Comparison of ENCODE assay signal across 13 cellular contexts in genomic region chr17:32152130-32152529, GRCh38. TPM values are rescaled to one million over a fixed set of nuclear protein-coding genes. Genes with fewer than 3 reads are reported as not detected.
A peak's percentile ranks its signal among the peaks of the same experiment; 100 is the strongest.
DNase-seq lines count a peak whose midpoint lies in the region; ATAC-seq and TF ChIP-seq lines count a peak whose summit lies in the region.
"Had no signal": no experiment of that assay in that cellular context is flagged by ENCODE, and none has a peak within 500 bp of the region (broad histone marks: within the 10 kb centered on the region; RNA-seq: fewer than 3 reads in every experiment).

No MANE protein-coding gene starts in this region.

- H3K27me3 ChIP-seq in cardiac muscle cell (no peaks in the 10 kb centered on the region), neutrophil (no peaks in the 10 kb centered on the region)

- POLR2A ChIA-PET in RWPE1 (lab: Yijun Ruan, JAX; ENCODE audit: low non-redundant PET): no interaction called here

- CTCF ChIA-PET in RWPE1 (lab: Yijun Ruan, JAX): interaction anchor here (1.5 kb wide), 1 partner anchor 9 kb away, joined by 4 read pairs; no protein-coding TSS in a partner anchor

- H3K27ac ChIP-seq in cardiac muscle cell: peak overlapping the region; percentile 57
- H3K27ac ChIP-seq in neutrophil: peak overlapping the region; percentile 74
- H3K27ac ChIP-seq in RWPE1: no peak overlapping the region

- H3K36me3 ChIP-seq in cardiac muscle cell: peaks cover 10% of the 10 kb centered on the region
- H3K36me3 ChIP-seq in neutrophil: peaks cover 19% of the 10 kb centered on the region

- no peak overlapping the region for H3K4me3 ChIP-seq in cardiac muscle cell
- H3K4me3 ChIP-seq in neutrophil (ENCODE audit: low read depth in 1 of 2, low read length in 1 of 2): no peak overlapping the region

- peak; percentile 68 for DNase-seq in CD1c-positive myeloid dendritic cell (ENCODE audit: extremely low spot score)
- DNase-seq in SIG-M5 treated with dmso at 0.1 percent for 504 hours (lab: John Stamatoyannopoulos, UW; ENCODE audit: unreplicated experiment): peak; percentile 50
- peak in 1 of 2 donors; percentile 10 for DNase-seq in cardiac muscle cell (ENCODE audit: low read depth in 1 of 2, low spot score in 1 of 2)
- DNase-seq in amygdala (lab: John Stamatoyannopoulos, UW): no peak
- no peak for DNase-seq in activated T-cell treated with anti-CD3 and anti-CD28 coated beads for 4 hours
- DNase-seq in RWPE1 (ENCODE audit: low spot score): no peak
- DNase-seq: activated CD4-positive, alpha-beta T cell treated with anti-CD3 and anti-CD28 coated beads, Interleukin-2, amount 10 ng/mL, durations not matched to agents 24 days and 14 days; activated T-cell treated with anti-CD3 and anti-CD28 coated beads, Interleukin-2, amount 50 U/mL, for 48 hours; effector memory CD4-positive, alpha-beta T cell; foreskin melanocyte; naive thymus-derived CD8-positive, alpha-beta T cell had no signal

- no peaks in the 10 kb centered on the region for H3K9me3 ChIP-seq in cardiac muscle cell (ENCODE audit: low read depth)
- no peaks in the 10 kb centered on the region for H3K9me3 ChIP-seq in neutrophil

- H3K4me1 ChIP-seq in cardiac muscle cell (ENCODE audit: low read depth): no peaks in the 10 kb centered on the region
- peaks cover 28 to 31% of the 10 kb centered on the region in 2 experiments for H3K4me1 ChIP-seq in neutrophil (ENCODE audit: control insufficient read depth in 1 of 2, insufficient read depth in 1 of 2, low read depth in 1 of 2, low read length in 1 of 2)

- ATAC-seq in HG03280 (IDR thresholded peaks at IDR 0.05; ENCODE audit: unreplicated experiment): no peak
- ATAC-seq: naive thymus-derived CD8-positive, alpha-beta T cell had no signal

- TF ChIP-seq CTCF in cardiac muscle cell (IDR thresholded peaks at IDR 0.05; ENCODE audit: low read depth, low read length) (no peak), neutrophil (IDR thresholded peaks at IDR 0.05) (no peak), RWPE1 (conservative IDR thresholded peaks at IDR 0.05; ENCODE audit: low read depth) (no peak)

RNA-seq across cellular contexts. Expression of gene RHOT1, which starts 9.8 kb away (rescaled TPM):
- 33.7 and 47.1 TPM in 2 replicates for total RNA-seq in cardiac muscle cell
- 62.0 and 84.9 TPM in 2 replicates for polyA plus RNA-seq in cardiac muscle cell

Comparison
In these comparisons a context has a peak if more than half of its experiments do, and no peak if none do; other contexts are left out.
1. DNase-seq: peak in CD1c-positive myeloid dendritic cell (single experiment) and SIG-M5 treated with dmso at 0.1 percent for 504 hours (single experiment); none in amygdala (0 of 56), activated T-cell treated with anti-CD3 and anti-CD28 coated beads for 4 hours (single experiment) and RWPE1 (single experiment).